39 cellular contexts compared by ENCODE assay signal in genomic region chr10:126491476-126491875, GRCh38.
"Had no signal": no experiment of that assay in that cellular context is flagged by ENCODE, and none has a peak within 500 bp of the region (broad histone marks: within the 10 kb centered on the region; RNA-seq: fewer than 3 reads in every experiment).

No MANE protein-coding gene starts in this region.

- H3K27me3 ChIP-seq: ascending aorta, cardiac muscle cell had no signal

- H3K4me1 Mint-ChIP-seq: activated CD4-positive, alpha-beta memory T cell treated with anti-CD3 and anti-CD28 coated beads, Interleukin-2, amount 10 ng/mL, durations not matched to agents 7 days and 5 days; activated CD4-positive, alpha-beta T cell treated with anti-CD3 and anti-CD28 coated beads for 36 hours; activated CD4-positive, alpha-beta T cell treated with anti-CD3 and anti-CD28 coated beads, Interleukin-2, amount 10 ng/mL, durations not matched to agents 7 days and 5 days; activated CD8-positive, alpha-beta memory T cell treated with anti-CD3 and anti-CD28 coated beads, Interleukin-2, amount 10 ng/mL, durations not matched to agents 7 days and 5 days; activated naive CD8-positive, alpha-beta T cell treated with anti-CD3 and anti-CD28 coated beads for 36 hours; activated T-helper 17 cell treated with anti-CD3 and anti-CD28 coated beads, Interleukin-2, amount 50 U/mL, for 72 hours; brain; central memory CD8-positive, alpha-beta T cell; T-cell; WTC11 had no signal

- H3K27ac Mint-ChIP-seq: activated CD4-positive, alpha-beta memory T cell treated with anti-CD3 and anti-CD28 coated beads, Interleukin-2, amount 10 ng/mL, durations not matched to agents 7 days and 5 days; activated CD4-positive, alpha-beta T cell treated with anti-CD3 and anti-CD28 coated beads for 36 hours; activated CD4-positive, alpha-beta T cell treated with anti-CD3 and anti-CD28 coated beads, Interleukin-2, amount 10 ng/mL, durations not matched to agents 7 days and 5 days; activated CD8-positive, alpha-beta memory T cell treated with anti-CD3 and anti-CD28 coated beads, Interleukin-2, amount 10 ng/mL, durations not matched to agents 7 days and 5 days; activated CD8-positive, alpha-beta T cell treated with anti-CD3 and anti-CD28 coated beads, Interleukin-2, amount 10 ng/mL, durations not matched to agents 7 days and 5 days; activated naive CD4-positive, alpha-beta T cell treated with anti-CD3 and anti-CD28 coated beads for 36 hours; activated naive CD4-positive, alpha-beta T cell treated with anti-CD3 and anti-CD28 coated beads, Interleukin-2, amount 50 U/mL, for 72 hours; activated naive CD8-positive, alpha-beta T cell treated with anti-CD3 and anti-CD28 coated beads for 36 hours; activated T-cell treated with anti-CD3 and anti-CD28 coated beads, Interleukin-2, amount 50 U/mL, for 72 hours; activated T-helper 1 cell treated with anti-CD3 and anti-CD28 coated beads, Interleukin-12 subunit alpha, Interleukin-12 subunit beta, Interleukin-2, Interleukin-4 antibody, amounts not matched to agents 30 ng/mL and 10 ng/mL and 1 ng/mL, durations not matched to agents 14 hours and 24 hours and 36 hours; activated T-helper 17 cell treated with anti-CD3 and anti-CD28 coated beads, Interleukin-2, amount 50 U/mL, for 72 hours; brain; T-cell; T-helper 1 cell treated with Interleukin-12 subunit alpha and Interleukin-12 subunit beta and Interleukin-4 antibody, amounts not matched to agents 30 μg/mL and 1 μg/mL, for 36 hours; T-helper 2 cell treated with Interferon-gamma antibody and Interleukin-4, amounts not matched to agents 5 μg/mL and 100 μg/mL, for 36 hours; WTC11 had no signal

- H3K36me3 Mint-ChIP-seq: activated CD8-positive, alpha-beta memory T cell treated with anti-CD3 and anti-CD28 coated beads, Interleukin-2, amount 10 ng/mL, durations not matched to agents 7 days and 5 days; activated naive CD4-positive, alpha-beta T cell treated with anti-CD3 and anti-CD28 coated beads, Interleukin-2, amount 50 U/mL, for 72 hours; activated naive CD8-positive, alpha-beta T cell treated with anti-CD3 and anti-CD28 coated beads for 36 hours; brain; T-cell had no signal

- H3K4me3 ChIP-seq: ascending aorta, cardiac muscle cell had no signal

- H3K9me3 Mint-ChIP-seq: activated T-helper 1 cell treated with anti-CD3 and anti-CD28 coated beads, Interleukin-12 subunit alpha, Interleukin-12 subunit beta, Interleukin-2, Interleukin-4 antibody, amounts not matched to agents 30 ng/mL and 10 ng/mL and 1 ng/mL, durations not matched to agents 14 hours and 24 hours and 36 hours; activated T-helper 17 cell treated with anti-CD3 and anti-CD28 coated beads, Interleukin-2, amount 50 U/mL, for 72 hours; T-helper 1 cell treated with Interleukin-12 subunit alpha and Interleukin-12 subunit beta and Interleukin-4 antibody, amounts not matched to agents 30 μg/mL and 1 μg/mL, for 36 hours; T-helper 2 cell treated with Interferon-gamma antibody and Interleukin-4, amounts not matched to agents 5 μg/mL and 100 μg/mL, for 36 hours had no signal

- H3K4me3 Mint-ChIP-seq: activated CD4-positive, alpha-beta memory T cell treated with anti-CD3 and anti-CD28 coated beads, Interleukin-2, amount 10 ng/mL, durations not matched to agents 7 days and 5 days; activated CD4-positive, alpha-beta T cell treated with anti-CD3 and anti-CD28 coated beads for 36 hours; activated CD4-positive, alpha-beta T cell treated with anti-CD3 and anti-CD28 coated beads, Interleukin-2, amount 10 ng/mL, durations not matched to agents 7 days and 5 days; activated CD8-positive, alpha-beta memory T cell treated with anti-CD3 and anti-CD28 coated beads, Interleukin-2, amount 10 ng/mL, durations not matched to agents 7 days and 5 days; activated CD8-positive, alpha-beta T cell treated with anti-CD3 and anti-CD28 coated beads, Interleukin-2, amount 10 ng/mL, durations not matched to agents 7 days and 5 days; activated naive CD4-positive, alpha-beta T cell treated with anti-CD3 and anti-CD28 coated beads for 36 hours; activated naive CD8-positive, alpha-beta T cell treated with anti-CD3 and anti-CD28 coated beads for 36 hours; activated T-cell treated with anti-CD3 and anti-CD28 coated beads, Interleukin-2, amount 50 U/mL, for 4 hours; activated T-cell treated with anti-CD3 and anti-CD28 coated beads, Interleukin-2, amount 50 U/mL, for 72 hours; activated T-helper 1 cell treated with anti-CD3 and anti-CD28 coated beads, Interleukin-12 subunit alpha, Interleukin-12 subunit beta, Interleukin-2, Interleukin-4 antibody, amounts not matched to agents 30 ng/mL and 10 ng/mL and 1 ng/mL, durations not matched to agents 14 hours and 24 hours and 36 hours; activated T-helper 17 cell treated with anti-CD3 and anti-CD28 coated beads, Interleukin-2, amount 50 U/mL, for 72 hours; brain; central memory CD8-positive, alpha-beta T cell; T-cell; T-helper 1 cell treated with Interleukin-12 subunit alpha and Interleukin-12 subunit beta and Interleukin-4 antibody, amounts not matched to agents 30 μg/mL and 1 μg/mL, for 36 hours; T-helper 2 cell treated with Interferon-gamma antibody and Interleukin-4, amounts not matched to agents 5 μg/mL and 100 μg/mL, for 36 hours; WTC11 had no signal

- ATAC-seq: activated CD4-positive, alpha-beta T cell treated with anti-CD3 and anti-CD28 coated beads for 36 hours; activated CD4-positive, CD25-positive, alpha-beta regulatory T cell treated with anti-CD3 and anti-CD28 coated beads, Interleukin-2, amount 50 U/mL, for 24 hours; activated CD8-positive, alpha-beta memory T cell treated with anti-CD3 and anti-CD28 coated beads, Interleukin-2, amount 10 ng/mL, durations not matched to agents 7 days and 5 days; activated CD8-positive, alpha-beta T cell treated with anti-CD3 and anti-CD28 coated beads, Interleukin-2, amount 10 ng/mL, durations not matched to agents 7 days and 5 days; activated naive CD4-positive, alpha-beta T cell treated with anti-CD3 and anti-CD28 coated beads, Interleukin-2, amount 50 U/mL, for 72 hours; activated T-cell treated with anti-CD3 and anti-CD28 coated beads, Interleukin-2, amount 50 U/mL, for 4 hours; activated T-cell treated with anti-CD3 and anti-CD28 coated beads, Interleukin-2, amount 50 U/mL, for 72 hours; activated T-helper 17 cell treated with anti-CD3 and anti-CD28 coated beads, Interleukin-2, amount 50 U/mL, for 72 hours; T-cell; WTC11 had no signal

- H3K36me3 ChIP-seq: ascending aorta, cardiac muscle cell, WERI-Rb-1 had no signal

- H3K27me3 Mint-ChIP-seq: activated CD4-positive, alpha-beta memory T cell treated with anti-CD3 and anti-CD28 coated beads, Interleukin-2, amount 10 ng/mL, durations not matched to agents 7 days and 5 days; activated CD4-positive, alpha-beta T cell treated with anti-CD3 and anti-CD28 coated beads for 36 hours; activated CD8-positive, alpha-beta memory T cell treated with anti-CD3 and anti-CD28 coated beads, Interleukin-2, amount 10 ng/mL, durations not matched to agents 7 days and 5 days; activated T-helper 17 cell treated with anti-CD3 and anti-CD28 coated beads, Interleukin-2, amount 50 U/mL, for 72 hours; central memory CD8-positive, alpha-beta T cell had no signal

- H3K9me3 ChIP-seq: ascending aorta had no signal

- H3K4me1 ChIP-seq: ascending aorta had no signal

- H3K27ac ChIP-seq: ascending aorta, cardiac muscle cell, WERI-Rb-1 had no signal

- DNase-seq: activated CD4-positive, alpha-beta memory T cell treated with anti-CD3 and anti-CD28 coated beads, Interleukin-2, amount 10 ng/mL, durations not matched to agents 7 days and 5 days; activated CD4-positive, alpha-beta T cell treated with anti-CD3 and anti-CD28 coated beads for 1 hour; activated CD4-positive, alpha-beta T cell treated with anti-CD3 and anti-CD28 coated beads for 36 hours; activated CD4-positive, alpha-beta T cell treated with anti-CD3 and anti-CD28 coated beads for 48 hours; activated CD4-positive, alpha-beta T cell treated with anti-CD3 and anti-CD28 coated beads, Interleukin-2, amount 10 ng/mL, durations not matched to agents 7 days and 5 days; activated CD4-positive, alpha-beta T cell treated with anti-CD3 and anti-CD28 coated beads, Interleukin-2, amount 50 U/mL, for 48 hours; activated CD4-positive, CD25-positive, alpha-beta regulatory T cell; activated CD8-positive, alpha-beta memory T cell treated with anti-CD3 and anti-CD28 coated beads for 24 hours; activated CD8-positive, alpha-beta memory T cell treated with anti-CD3 and anti-CD28 coated beads, Interleukin-2, amount 10 ng/mL, durations not matched to agents 7 days and 5 days; activated CD8-positive, alpha-beta T cell treated with anti-CD3 and anti-CD28 coated beads, Interleukin-2, amount 10 ng/mL, durations not matched to agents 7 days and 5 days; activated effector memory CD4-positive, alpha-beta T cell treated with anti-CD3 and anti-CD28 coated beads, Interleukin-2, amount 50 U/mL, for 16 hours; activated gamma-delta T cell treated with Interleukin-2 at 50 U/mL for 16 hours; activated naive CD4-positive, alpha-beta T cell; activated naive CD4-positive, alpha-beta T cell treated with anti-CD3 and anti-CD28 coated beads for 36 hours; activated naive CD4-positive, alpha-beta T cell treated with anti-CD3 and anti-CD28 coated beads, Interleukin-2, amount 50 U/mL, for 16 hours; activated naive CD8-positive, alpha-beta T cell treated with anti-CD3 and anti-CD28 coated beads for 36 hours; activated T-cell treated with anti-CD3 and anti-CD28 coated beads for 4 hours; activated T-cell treated with anti-CD3 and anti-CD28 coated beads, Interleukin-2, amount 50 U/mL, for 1 hour; activated T-cell treated with anti-CD3 and anti-CD28 coated beads, Interleukin-2, amount 50 U/mL, for 4 hours; activated T-cell treated with anti-CD3 and anti-CD28 coated beads, Interleukin-2, amount 50 U/mL, for 72 hours; amygdala; anterior cingulate cortex; caudate nucleus; cerebellar nuclear complex; T-cell; T-helper 2 cell; T-helper 9 cell; WERI-Rb-1 had no signal
